ENCODE assay signal across 21 cellular contexts in genomic region chr1:156755527-156755950, GRCh38. TPM values are rescaled to one million over a fixed set of nuclear protein-coding genes. Genes with fewer than 3 reads are reported as not detected.
A peak's percentile ranks its signal among the peaks of the same experiment; 100 is the strongest.
DNase-seq lines count a peak whose midpoint lies in the region; ATAC-seq, FAIRE-seq and TF ChIP-seq lines count a peak whose summit lies in the region.
"Had no signal": no experiment of that assay in that cellular context is flagged by ENCODE, and none has a peak within 500 bp of the region (broad histone marks: within the 10 kb centered on the region; RNA-seq: fewer than 3 reads in every experiment).

No MANE protein-coding gene starts in this region.

- H3K9ac ChIP-seq in astrocyte (ENCODE audit: low read length), result no peak overlapping the region

- H3K4me1 Mint-ChIP-seq in astrocyte (ENCODE audit: low read depth, unreplicated experiment), result peaks cover 4% of the 10 kb centered on the region
- peaks cover 27% of the 10 kb centered on the region for H3K4me1 Mint-ChIP-seq in nephron progenitor cell

- intact Hi-C loops in cardiac septum (cut with DNase I) (no loop called here), Right ventricle myocardium inferior (cut with DNase I) (no loop called here)

- no peaks in the 10 kb centered on the region for H3K36me3 ChIP-seq in astrocyte (ENCODE audit: insufficient read depth, low read length)

- H4K20me1 ChIP-seq in astrocyte (ENCODE audit: insufficient read depth, low read length), result no peaks in the 10 kb centered on the region

- no peak overlapping the region for H2AFZ ChIP-seq in astrocyte (ENCODE audit: low read depth, low read length)

- H3K36me3 Mint-ChIP-seq in astrocyte (ENCODE audit: low read depth, unreplicated experiment) (peaks cover 2% of the 10 kb centered on the region), nephron progenitor cell (ENCODE audit: low read depth) (no peaks in the 10 kb centered on the region)

- no peaks in the 10 kb centered on the region for H3K9me3 Mint-ChIP-seq in astrocyte (ENCODE audit: unreplicated experiment)
- H3K9me3 Mint-ChIP-seq in nephron progenitor cell, result no peaks in the 10 kb centered on the region
- H3K9me3 Mint-ChIP-seq: CD8-positive, alpha-beta T cell had no signal

- no peak overlapping the region for H3K4me3 ChIP-seq in astrocyte (ENCODE audit: insufficient read depth, low read depth, low read length)
- H3K4me3 ChIP-seq: SK-N-MC had no signal

- no peak for FAIRE-seq in astrocyte (lab: Jason Lieb, UNC)

- no peak overlapping the region for H3K27ac ChIP-seq in astrocyte (ENCODE audit: low read depth, low read length)
- H3K27ac ChIP-seq: HL-60, SK-N-MC had no signal

- H3K4me2 ChIP-seq in astrocyte (ENCODE audit: low read length), result no peak overlapping the region

- H3K4me3 Mint-ChIP-seq in astrocyte (ENCODE audit: unreplicated experiment) (no peak overlapping the region), nephron progenitor cell (no peak overlapping the region)
- H3K4me3 Mint-ChIP-seq: B cell; CD8-positive, alpha-beta T cell had no signal

- H3K9me3 ChIP-seq in astrocyte (ENCODE audit: insufficient read depth, low read depth, low read length), result no peaks in the 10 kb centered on the region

- no peaks in the 10 kb centered on the region for H3K27me3 ChIP-seq in astrocyte (ENCODE audit: insufficient read depth, low read length)

- H3K79me2 ChIP-seq in astrocyte (ENCODE audit: insufficient read depth, low read length), result peaks cover 19% of the 10 kb centered on the region

- TF ChIP-seq CTCF in astrocyte (IDR thresholded peaks at IDR 0.05; ENCODE audit: insufficient read depth, low read depth, low read length) (no peak), nephron progenitor cell (IDR thresholded peaks at IDR 0.05) (no peak)

- no peak for ATAC-seq in Right ventricle myocardium inferior
- no peak for ATAC-seq in HG03378 (IDR thresholded peaks at IDR 0.05; ENCODE audit: unreplicated experiment)
- no peak for ATAC-seq in GM19351 (IDR thresholded peaks at IDR 0.05; ENCODE audit: unreplicated experiment)
- ATAC-seq: CD8-positive, alpha-beta T cell had no signal

- peak overlapping the region; percentile 30 for H3K27ac Mint-ChIP-seq in astrocyte (ENCODE audit: unreplicated experiment)
- H3K27ac Mint-ChIP-seq in nephron progenitor cell, result peak overlapping the region; percentile 48
- H3K27ac Mint-ChIP-seq: B cell; CD8-positive, alpha-beta T cell had no signal

- H3K4me1 ChIP-seq in astrocyte (ENCODE audit: insufficient read depth, low read length), result peaks cover 12% of the 10 kb centered on the region

- H3K27me3 Mint-ChIP-seq in astrocyte (ENCODE audit: low read depth, unreplicated experiment), result no peaks in the 10 kb centered on the region
- H3K27me3 Mint-ChIP-seq in nephron progenitor cell (ENCODE audit: low read depth, poor library complexity), result no peaks in the 10 kb centered on the region
- H3K27me3 Mint-ChIP-seq: B cell had no signal

- DNase-seq in cardiac septum (ENCODE audit: low spot score), result peak; percentile 2
- no peak for DNase-seq in Right ventricle myocardium inferior (ENCODE audit: missing footprints)
- DNase-seq in astrocyte (ENCODE audit: low read depth), result no peak
- DNase-seq in nephron progenitor cell, result no peak
- DNase-seq in mesenteric fat pad (ENCODE audit: low spot score), result no peak
- DNase-seq in NCI-H2227 (lab: John Stamatoyannopoulos, UW; ENCODE audit: unreplicated experiment), result no peak
- DNase-seq: CD8-positive, alpha-beta T cell; DMS79; H7; MM.1S; NCI-H1092; NCI-H146; NCI-H510A; NCI-H748 treated with DMSO at 0.1 percent for 48 hours; NK-92 treated with Interleukin-12 subunit alpha and Interleukin-12 subunit beta, amount 100 ng/mL, for 24 hours; SHP77 had no signal

RNA-seq across cellular contexts. Expression of gene HDGF, which starts 4.1 kb away (rescaled TPM):
- total RNA-seq in cardiac septum (131 TPM), Right ventricle myocardium inferior (183 TPM), astrocyte (179 and 190 TPM in 2 replicates), mesenteric fat pad (154 TPM)

RNA-seq across cellular contexts. Expression of gene PRCC, which starts 11.8 kb away (rescaled TPM):
- total RNA-seq in cardiac septum (44.5 TPM), Right ventricle myocardium inferior (42.9 TPM), astrocyte (75.5 and 78.3 TPM in 2 replicates), mesenteric fat pad (64.4 TPM)

RNA-seq across cellular contexts. Expression of gene MRPL24, which starts 14.7 kb away (rescaled TPM):
- total RNA-seq in cardiac septum (66.1 TPM), Right ventricle myocardium inferior (103 TPM), astrocyte (37.4 and 46.5 TPM in 2 replicates), mesenteric fat pad (89.6 TPM)

RNA-seq across cellular contexts. Expression of gene ISG20L2, which starts 27.0 kb away (rescaled TPM):
- total RNA-seq in cardiac septum (12.4 TPM), Right ventricle myocardium inferior (13.1 TPM), astrocyte (30.1 and 33.4 TPM in 2 replicates), mesenteric fat pad (24.4 TPM)

RNA-seq across cellular contexts. Expression of gene METTL25B, which starts 27.3 kb away (rescaled TPM):
- total RNA-seq in cardiac septum, result 14.7 TPM
- 16.6 TPM for total RNA-seq in Right ventricle myocardium inferior
- 9.9 and 11.1 TPM in 2 replicates for total RNA-seq in astrocyte
- 20.0 TPM for total RNA-seq in mesenteric fat pad
